Comparison of ENCODE assay signal across 15 cellular contexts in the genomic region with DNA sequence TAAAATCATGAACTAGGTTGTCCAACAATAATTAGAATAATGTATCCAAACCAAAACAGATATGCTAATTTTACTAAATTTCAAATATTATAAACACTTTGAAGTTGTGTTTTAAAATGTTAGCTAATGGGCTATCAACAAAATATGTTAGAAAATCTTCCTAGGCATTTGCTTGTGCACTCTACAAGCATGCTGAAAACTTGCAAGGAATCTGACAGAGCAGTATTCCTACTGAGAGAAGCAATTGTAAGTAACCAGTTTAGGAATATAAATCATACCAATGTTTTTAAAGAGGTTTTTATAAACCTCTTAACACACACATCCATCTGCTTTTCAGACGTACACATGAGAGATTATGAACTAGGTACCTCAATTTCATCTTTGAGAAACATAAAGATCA.
DNase-seq lines count a peak whose midpoint lies in the region; ATAC-seq, FAIRE-seq and TF ChIP-seq lines count a peak whose summit lies in the region.
"Had no signal": no experiment of that assay in that cellular context is flagged by ENCODE, and none has a peak within 500 bp of the region (broad histone marks: within the 10 kb centered on the region; RNA-seq: fewer than 3 reads in every experiment).

No MANE protein-coding gene starts in this region.

- peaks cover 56% of the 10 kb centered on the region for H3F3A ChIP-seq in neural progenitor cell (ENCODE audit: low read depth)

- WGBS in HepG2 (ENCODE audit: low lambda C conversion rate): 100% methylated on average over 1 of the region's 1 CpG

- H3K36me3 ChIP-seq in neural progenitor cell: no peaks in the 10 kb centered on the region
- peaks cover 2 to 7% of the 10 kb centered on the region in 2 experiments; a peak in 4 of 5 replicates for H3K36me3 ChIP-seq in HepG2 (replicated peaks in 1 of 2; ENCODE audit: control insufficient read depth in 1 of 2, insufficient read depth in 2 of 2, low read length in 2 of 2)
- H3K36me3 ChIP-seq: BE2C, MG63 had no signal

- CTCF ChIA-PET in HepG2 (lab: Yijun Ruan, JAX; ENCODE audit: low intra/inter-chr PET ratio, low total read pairs): no interaction called here

- H3K27ac Mint-ChIP-seq in neural progenitor cell: no peak overlapping the region
- H3K27ac Mint-ChIP-seq: CD4-positive, alpha-beta memory T cell had no signal

- no peaks in the 10 kb centered on the region for H3K27me3 ChIP-seq in HL-60 (ENCODE audit: insufficient read depth, poor library complexity, severe bottlenecking)
- H3K27me3 ChIP-seq in neural progenitor cell: no peaks in the 10 kb centered on the region
- H3K27me3 ChIP-seq in HepG2 (ENCODE audit: control insufficient read depth in 1 of 2, insufficient read depth in 2 of 2, low read length in 2 of 2): no peaks in the 10 kb centered on the region
- H3K27me3 ChIP-seq: BE2C, MG63 had no signal

- no peak for TF ChIP-seq RAD21 in HepG2 (CRISPR knock-in tag; IDR thresholded peaks at IDR 0.05)

- H3K36me3 Mint-ChIP-seq in neural progenitor cell: peaks cover 6% of the 10 kb centered on the region

- H3K9ac ChIP-seq in neural progenitor cell (no peak overlapping the region), HepG2 (ENCODE audit: insufficient read depth, low read depth, low read length) (no peak overlapping the region)

- H3K4me3 Mint-ChIP-seq in neural progenitor cell: no peak overlapping the region
- H3K4me3 Mint-ChIP-seq: CD4-positive, alpha-beta memory T cell had no signal

- POLR2A ChIA-PET in HepG2 (lab: Yijun Ruan, JAX): no interaction called here

- H4K20me1 ChIP-seq in neural progenitor cell (ENCODE audit: low read depth) (peaks cover 32% of the 10 kb centered on the region), HepG2 (ENCODE audit: insufficient read depth, low read length) (no peaks in the 10 kb centered on the region)

- H3K4me3 ChIP-seq in HL-60 (replicated peaks; ENCODE audit: insufficient read depth, low read length) (no peak overlapping the region), choroid plexus epithelial cell (ENCODE audit: low read depth, low read length) (no peak overlapping the region), neural progenitor cell (peak overlapping the region; percentile 25), HepG2 (replicated peaks in 1 of 3; ENCODE audit: insufficient read depth in 1 of 3, low read depth in 2 of 3, low read length in 3 of 3) (no peak overlapping the region)
- H3K4me3 ChIP-seq: MG63 had no signal

- H3K9me3 Mint-ChIP-seq in neural progenitor cell: peaks cover 3% of the 10 kb centered on the region
- H3K9me3 Mint-ChIP-seq: CD4-positive, alpha-beta memory T cell had no signal

- H3K4me1 Mint-ChIP-seq in neural progenitor cell: peaks cover 42% of the 10 kb centered on the region
- H3K4me1 Mint-ChIP-seq: CD4-positive, alpha-beta memory T cell had no signal

- TF ChIP-seq CTCF in D721Med (IDR thresholded peaks at IDR 0.05; ENCODE audit: insufficient read depth, missing control alignments) (no peak), HL-60 (IDR thresholded peaks at IDR 0.05; ENCODE audit: insufficient read depth, low read length) (no peak), choroid plexus epithelial cell (conservative IDR thresholded peaks at IDR 0.05; ENCODE audit: low read depth, low read length) (no peak), neural progenitor cell (IDR thresholded peaks at IDR 0.05) (no peak), HepG2 (CRISPR knock-in tag; IDR thresholded peaks at IDR 0.05) (no peak)

- in situ Hi-C loops in HepG2 (cut with HindIII; ENCODE audit: extremely low pct_ligation_motif_present, low pct_unique_long_range_greater_than_20kb): no loop called here

- no peaks in the 10 kb centered on the region for H3K9me3 ChIP-seq in neural progenitor cell (ENCODE audit: low read depth)
- H3K9me3 ChIP-seq in HepG2 (ENCODE audit: low read length): no peaks in the 10 kb centered on the region
- H3K9me3 ChIP-seq: BE2C, MG63 had no signal

- H3K27me3 Mint-ChIP-seq in neural progenitor cell (ENCODE audit: insufficient read depth, low read depth): peaks cover 5% of the 10 kb centered on the region
- H3K27me3 Mint-ChIP-seq: CD4-positive, alpha-beta memory T cell had no signal

- intact Hi-C loops in HepG2 (cut with micrococcal nuclease; ENCODE audit: unreplicated experiment): loop anchor here (10.0 kb wide), 1 partner anchor 230 kb away; the partner anchor contains the start of gene TBCA

- no peaks in the 10 kb centered on the region for H3K79me2 ChIP-seq in neural progenitor cell (ENCODE audit: low read depth)
- no peaks in the 10 kb centered on the region for H3K79me2 ChIP-seq in HepG2 (ENCODE audit: insufficient read depth, low read length)

- FAIRE-seq in D721Med (lab: Jason Lieb, UNC): peak; percentile 92
- no peak for FAIRE-seq in HepG2 (lab: Jason Lieb, UNC)

- DNase-seq in D721Med (ENCODE audit: insufficient read length, low spot score) (no peak), HL-60 (ENCODE audit: low read depth in 1 of 2, low spot score in 1 of 2) (no peak), choroid plexus epithelial cell (ENCODE audit: low read depth) (peak; percentile 19), neural progenitor cell (ENCODE audit: low spot score) (no peak), NCI-H1048 (lab: John Stamatoyannopoulos, UW) (no peak), HepG2 (ENCODE audit: low spot score) (no peak)
- DNase-seq: ACHN; CD4-positive, alpha-beta memory T cell; MG63; NCI-H2171; NCI-H446 treated with DMSO at 0.1 percent for 48 hours had no signal

- ATAC-seq in GM21619 (IDR thresholded peaks at IDR 0.05; ENCODE audit: unreplicated experiment): no peak
- ATAC-seq in HepG2: no peak
- no peak for ATAC-seq in HG02610 (IDR thresholded peaks at IDR 0.05; ENCODE audit: unreplicated experiment)
- ATAC-seq: HCT116 had no signal

- H3K4me1 ChIP-seq in neural progenitor cell (peaks cover 67% of the 10 kb centered on the region), HepG2 (ENCODE audit: insufficient read depth, low read length) (peaks cover 11% of the 10 kb centered on the region; the same call in 1 of the 2 replicates)

- no peak for TF ChIP-seq EP300 in HepG2 (IDR thresholded peaks at IDR 0.05; ENCODE audit: low read depth in 2 of 2, low read length in 2 of 2)
- TF ChIP-seq EP300 in HepG2 (CRISPR knock-in tag; IDR thresholded peaks at IDR 0.05; ENCODE audit: borderline replicate concordance): no peak

- no TSS peak for BruUV-seq in HepG2 (replicated peaks; lab: Mats Ljungman, UMichigan)

- peak overlapping the region; percentile 65 for H3K4me2 ChIP-seq in neural progenitor cell
- H3K4me2 ChIP-seq in HepG2 (ENCODE audit: low read depth, low read length): no peak overlapping the region

- no peak for TF ChIP-seq POLR2A in HepG2 (IDR thresholded peaks at IDR 0.05; ENCODE audit: insufficient read depth in 1 of 2, low read depth in 2 of 2, low read length in 2 of 2)

- no peak overlapping the region for H2AFZ ChIP-seq in neural progenitor cell (replicated peaks)
- H2AFZ ChIP-seq in HepG2 (ENCODE audit: low read length): no peak overlapping the region

- H3K27ac ChIP-seq in HL-60 (replicated peaks) (peak overlapping the region; percentile 68; the same call in 1 of the 2 replicates), neural progenitor cell (no peak overlapping the region), HepG2 (ENCODE audit: extremely low read length, insufficient read depth, low read length) (no peak overlapping the region)

TF ChIP-seq in HepG2, 621 proteins besides CTCF, POLR2A, EP300 and RAD21 (continues in another document):
- no peak for TF ChIP-seq ESRRA (CRISPR knock-in tag; IDR thresholded peaks at IDR 0.05; ENCODE audit: low read depth)
- no peak for TF ChIP-seq NKX3-1 (CRISPR knock-in tag; IDR thresholded peaks at IDR 0.05)
- no peak for TF ChIP-seq ZNF160 (CRISPR knock-in tag; IDR thresholded peaks at IDR 0.05)
- TF ChIP-seq ZNF773 (CRISPR knock-in tag; IDR thresholded peaks at IDR 0.05; ENCODE audit: borderline replicate concordance): no peak
- TF ChIP-seq, protein P1, sequence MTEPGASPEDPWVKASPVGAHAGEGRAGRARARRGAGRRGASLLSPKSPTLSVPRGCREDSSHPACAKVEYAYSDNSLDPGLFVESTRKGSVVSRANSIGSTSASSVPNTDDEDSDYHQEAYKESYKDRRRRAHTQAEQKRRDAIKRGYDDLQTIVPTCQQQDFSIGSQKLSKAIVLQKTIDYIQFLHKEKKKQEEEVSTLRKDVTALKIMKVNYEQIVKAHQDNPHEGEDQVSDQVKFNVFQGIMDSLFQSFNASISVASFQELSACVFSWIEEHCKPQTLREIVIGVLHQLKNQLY (CRISPR knock-in tag; IDR thresholded peaks at IDR 0.05): no peak
- TF ChIP-seq ZFX (CRISPR knock-in tag; IDR thresholded peaks at IDR 0.05; ENCODE audit: low read depth): no peak
- TF ChIP-seq, protein P2, sequence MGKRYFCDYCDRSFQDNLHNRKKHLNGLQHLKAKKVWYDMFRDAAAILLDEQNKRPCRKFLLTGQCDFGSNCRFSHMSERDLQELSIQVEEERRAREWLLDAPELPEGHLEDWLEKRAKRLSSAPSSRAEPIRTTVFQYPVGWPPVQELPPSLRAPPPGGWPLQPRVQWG (CRISPR knock-in tag; IDR thresholded peaks at IDR 0.05; ENCODE audit: borderline replicate concordance, low read depth): no peak
- TF ChIP-seq, protein P3, sequence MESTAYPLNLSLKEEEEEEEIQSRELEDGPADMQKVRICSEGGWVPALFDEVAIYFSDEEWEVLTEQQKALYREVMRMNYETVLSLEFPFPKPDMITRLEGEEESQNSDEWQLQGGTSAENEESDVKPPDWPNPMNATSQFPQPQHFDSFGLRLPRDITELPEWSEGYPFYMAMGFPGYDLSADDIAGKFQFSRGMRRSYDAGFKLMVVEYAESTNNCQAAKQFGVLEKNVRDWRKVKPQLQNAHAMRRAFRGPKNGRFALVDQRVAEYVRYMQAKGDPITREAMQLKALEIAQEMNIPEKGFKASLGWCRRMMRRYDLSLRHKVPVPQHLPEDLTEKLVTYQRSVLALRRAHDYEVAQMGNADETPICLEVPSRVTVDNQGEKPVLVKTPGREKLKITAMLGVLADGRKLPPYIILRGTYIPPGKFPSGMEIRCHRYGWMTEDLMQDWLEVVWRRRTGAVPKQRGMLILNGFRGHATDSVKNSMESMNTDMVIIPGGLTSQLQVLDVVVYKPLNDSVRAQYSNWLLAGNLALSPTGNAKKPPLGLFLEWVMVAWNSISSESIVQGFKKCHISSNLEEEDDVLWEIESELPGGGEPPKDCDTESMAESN (CRISPR knock-in tag; conservative IDR thresholded peaks at IDR 0.05): no peak
- TF ChIP-seq JUNB (CRISPR knock-in tag; IDR thresholded peaks at IDR 0.05; ENCODE audit: borderline replicate concordance): no peak
- TF ChIP-seq ZNF292 (CRISPR knock-in tag; IDR thresholded peaks at IDR 0.05; ENCODE audit: borderline replicate concordance, low read depth): no peak
- no peak for TF ChIP-seq SNAI1 (CRISPR knock-in tag; IDR thresholded peaks at IDR 0.05; ENCODE audit: borderline replicate concordance)
